In genomic region chr5:67404261-67405100, GRCh38 we compare ENCODE assay signal across 12 cellular contexts.
DNase-seq lines count a peak whose midpoint lies in the region; ATAC-seq and TF ChIP-seq lines count a peak whose summit lies in the region.
"Had no signal": no experiment of that assay in that cellular context is flagged by ENCODE, and none has a peak within 500 bp of the region (broad histone marks: within the 10 kb centered on the region; RNA-seq: fewer than 3 reads in every experiment).

No MANE protein-coding gene starts in this region.

- BruUV-seq in PC-3 (replicated peaks; lab: Mats Ljungman, UMichigan): no TSS peak

- no peaks in the 10 kb centered on the region for H4K20me1 ChIP-seq in PC-3 (ENCODE audit: low read length)

- H3K4me3 ChIP-seq in PC-3 (ENCODE audit: low read length): no peak overlapping the region
- no peak overlapping the region for H3K4me3 ChIP-seq in skeletal muscle cell (ENCODE audit: low read depth, low read length)

- H3K27ac ChIP-seq in PC-3 (ENCODE audit: low read length): peak overlapping the region; percentile 88

- H3F3A ChIP-seq in PC-3 (ENCODE audit: low read length, unreplicated experiment): no peaks in the 10 kb centered on the region

- H3K4me3 Mint-ChIP-seq in stimulated activated effector memory CD8-positive, alpha-beta T cell treated with anti-CD3 and anti-CD28 coated beads, Interleukin-12 subunit alpha, Interleukin-12 subunit beta, amount 100 ng/mL, for 72 hours: no peak overlapping the region
- H3K4me3 Mint-ChIP-seq: brain, H9 had no signal

- peak overlapping the region; percentile 45 for H3K9ac ChIP-seq in PC-3 (ENCODE audit: low read length)

- no peaks in the 10 kb centered on the region for H3K27me3 ChIP-seq in PC-3 (ENCODE audit: low read length)

- no peaks in the 10 kb centered on the region for H3K9me3 Mint-ChIP-seq in stimulated activated effector memory CD8-positive, alpha-beta T cell treated with anti-CD3 and anti-CD28 coated beads, Interleukin-12 subunit alpha, Interleukin-12 subunit beta, amount 100 ng/mL, for 72 hours
- H3K9me3 Mint-ChIP-seq: H9 had no signal

- H3K79me2 ChIP-seq in PC-3 (ENCODE audit: low read length): no peaks in the 10 kb centered on the region

- no peak overlapping the region for H2AFZ ChIP-seq in PC-3 (ENCODE audit: low read length)

- POLR2A ChIA-PET in PC-3 (lab: Charles Lee; ENCODE audit: unreplicated experiment): no interaction called here

- TF ChIP-seq CTCF in PC-3 (conservative IDR thresholded peaks at IDR 0.05; ENCODE audit: low read depth, low read length): no peak

- H3K36me3 ChIP-seq in PC-3 (ENCODE audit: low read depth, low read length): no peaks in the 10 kb centered on the region

- no peaks in the 10 kb centered on the region for H3K4me1 Mint-ChIP-seq in stimulated activated effector memory CD8-positive, alpha-beta T cell treated with anti-CD3 and anti-CD28 coated beads, Interleukin-12 subunit alpha, Interleukin-12 subunit beta, amount 100 ng/mL, for 72 hours

- H3K27ac Mint-ChIP-seq in stimulated activated effector memory CD8-positive, alpha-beta T cell treated with anti-CD3 and anti-CD28 coated beads, Interleukin-12 subunit alpha, Interleukin-12 subunit beta, amount 100 ng/mL, for 72 hours: no peak overlapping the region
- H3K27ac Mint-ChIP-seq: brain, H9 had no signal

- no peaks in the 10 kb centered on the region for H3K9me2 ChIP-seq in PC-3 (replicated peaks; ENCODE audit: low read length)

- peak; percentile 14 for DNase-seq in NCI-H2107 treated with DMSO at 0.1 percent for 48 hours (lab: John Stamatoyannopoulos, UW; ENCODE audit: unreplicated experiment)
- no peak for DNase-seq in NCI-H2107 (lab: John Stamatoyannopoulos, UW)
- DNase-seq in PC-3: peak; percentile 57
- DNase-seq in fibroblast of gingiva (ENCODE audit: low read depth): peak; percentile 53
- DNase-seq in skeletal muscle cell (ENCODE audit: low read depth): peak; percentile 47
- DNase-seq in stimulated activated effector memory CD8-positive, alpha-beta T cell treated with anti-CD3 and anti-CD28 coated beads, Interleukin-12 subunit alpha, Interleukin-12 subunit beta, amount 100 ng/mL, for 72 hours (ENCODE audit: low spot score in 2 of 2): no peak
- DNase-seq in stimulated activated naive CD4-positive, alpha-beta T cell treated with Interleukin-2 at 50 U/mL for 16 hours (lab: John Stamatoyannopoulos, UW): no peak
- DNase-seq: activated CD4-positive, alpha-beta T cell treated with anti-CD3 and anti-CD28 coated beads for 48 hours; H9; NCI-H1436 had no signal

- intact Hi-C loops in PC-3 (cut with micrococcal nuclease): no loop called here

- no peaks in the 10 kb centered on the region for H3K9me3 ChIP-seq in PC-3 (ENCODE audit: low read length)

- H3K4me1 ChIP-seq in PC-3 (ENCODE audit: insufficient read depth, low read length): peaks cover 9% of the 10 kb centered on the region; the same call in 1 of the 2 replicates

- CTCF ChIA-PET in PC-3 (lab: Charles Lee): no interaction called here

- no peaks in the 10 kb centered on the region for H3K36me3 Mint-ChIP-seq in stimulated activated effector memory CD8-positive, alpha-beta T cell treated with anti-CD3 and anti-CD28 coated beads, Interleukin-12 subunit alpha, Interleukin-12 subunit beta, amount 100 ng/mL, for 72 hours
- H3K36me3 Mint-ChIP-seq: brain had no signal

- ATAC-seq in PC-3 (peak; percentile 96), HG03095 (IDR thresholded peaks at IDR 0.05; ENCODE audit: unreplicated experiment) (no peak)
- no peak for ATAC-seq in stimulated activated effector memory CD8-positive, alpha-beta T cell treated with anti-CD3 and anti-CD28 coated beads, Interleukin-12 subunit alpha, Interleukin-12 subunit beta, amount 100 ng/mL, for 72 hours

- H3K4me2 ChIP-seq in PC-3 (ENCODE audit: low read length): peak overlapping the region; percentile 38

Comparison
In these comparisons a context has a peak if more than half of its experiments do, and no peak if none do; other contexts are left out.
1. DNase-seq: peak in NCI-H2107 treated with DMSO at 0.1 percent for 48 hours (single experiment), PC-3 (single experiment), fibroblast of gingiva (single experiment) and skeletal muscle cell (single experiment); none in NCI-H2107 (single experiment), stimulated activated effector memory CD8-positive, alpha-beta T cell treated with anti-CD3 and anti-CD28 coated beads, Interleukin-12 subunit alpha, Interleukin-12 subunit beta, amount 100 ng/mL, for 72 hours (0 of 2) and stimulated activated naive CD4-positive, alpha-beta T cell treated with Interleukin-2 at 50 U/mL for 16 hours (single experiment).